Comparison of ENCODE assay signal across 8 cellular contexts in the genomic region with DNA sequence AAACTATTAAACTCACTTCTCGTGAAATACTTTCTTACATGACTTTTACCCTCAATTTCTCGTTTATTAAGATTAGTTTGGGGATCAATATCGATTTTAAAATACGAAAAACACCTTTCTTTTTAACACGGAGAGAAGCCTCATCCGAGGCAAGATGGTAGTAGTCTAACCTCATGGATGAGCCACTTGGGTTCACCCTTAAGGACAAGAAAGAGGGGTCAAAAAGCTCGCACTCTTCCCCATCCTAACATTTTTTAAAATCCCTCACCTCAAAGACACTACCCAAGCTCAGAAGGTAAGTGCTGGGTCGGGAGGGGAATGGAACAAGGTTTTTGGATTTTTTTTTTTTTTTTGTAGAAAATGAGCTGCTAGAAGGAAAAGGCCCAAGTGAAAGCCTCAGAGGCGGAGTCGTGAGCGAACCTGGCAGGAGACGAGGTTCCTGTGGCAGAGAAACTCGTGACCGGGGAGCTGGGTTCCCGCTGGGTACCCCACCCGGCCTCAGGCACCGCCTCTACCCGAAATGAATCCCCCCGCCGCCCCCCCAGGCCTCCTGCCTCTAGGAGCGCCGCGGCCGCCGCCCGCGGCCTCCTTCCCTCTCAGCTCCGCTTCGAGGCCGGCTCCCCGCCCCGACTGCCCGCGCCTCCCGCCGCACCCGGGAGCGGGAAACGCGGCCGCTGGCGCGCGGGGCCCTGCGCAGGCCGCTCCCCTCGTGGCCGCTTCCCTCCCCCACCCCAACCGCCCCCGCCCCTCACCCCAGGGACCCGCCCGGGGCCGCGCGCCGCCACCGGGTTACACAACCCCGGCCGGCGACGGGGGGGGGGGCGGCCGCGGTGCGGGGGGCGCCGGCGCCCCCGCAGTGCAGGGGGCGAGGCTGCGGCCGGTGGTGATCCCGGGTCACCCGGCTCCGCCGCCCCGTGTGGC. TPM values are rescaled to one million over a fixed set of nuclear protein-coding genes. Genes with fewer than 3 reads are reported as not detected.
DNase-seq lines count a peak whose midpoint lies in the region; ATAC-seq and TF ChIP-seq lines count a peak whose summit lies in the region.

No MANE protein-coding gene starts in this region.

- intact Hi-C loops in activated naive CD4-positive, alpha-beta T cell treated with anti-CD3 and anti-CD28 coated beads for 36 hours (cut with micrococcal nuclease): loop anchor here (2.0 to 5.0 kb wide), 3 partner anchors 300 to 565 kb away; a partner anchor contains a TSS

- H3K4me1 Mint-ChIP-seq in HFFc6 (ENCODE audit: low read depth): peaks cover 53% of the 10 kb centered on the region
- H3K4me1 Mint-ChIP-seq in activated naive CD4-positive, alpha-beta T cell treated with anti-CD3 and anti-CD28 coated beads for 36 hours (ENCODE audit: low read depth): peaks cover 41% of the 10 kb centered on the region

- peak overlapping the region; percentile 67 to 98 (median 95) for H3K4me3 ChIP-seq in Peyer's patch
- peak overlapping the region; percentile 67 to 91 for H3K4me3 ChIP-seq in gastroesophageal sphincter

- peaks cover 0 to 6% (median 0%) of the 10 kb centered on the region in 3 donors for H3K36me3 ChIP-seq in Peyer's patch
- H3K36me3 ChIP-seq in gastroesophageal sphincter: peaks cover 0 to 16% of the 10 kb centered on the region in 2 donors

- H3K27ac ChIP-seq in C4-2B: peak overlapping the region; percentile 98
- peak overlapping the region; percentile 94 to 100 (median 99) for H3K27ac ChIP-seq in Peyer's patch
- H3K27ac ChIP-seq in gastroesophageal sphincter: peak overlapping the region; percentile 87 to 99 (median 97)
- peak overlapping the region; percentile 100 for H3K27ac ChIP-seq in substantia nigra (ENCODE audit: low read depth, low read length, poor library complexity, severe bottlenecking)

- TF ChIP-seq EP300 in gastroesophageal sphincter (IDR thresholded peaks at IDR 0.05): no peak

- H3K27ac Mint-ChIP-seq in HFFc6: peak overlapping the region; percentile 97
- peak overlapping the region; percentile 99 for H3K27ac Mint-ChIP-seq in activated naive CD4-positive, alpha-beta T cell treated with anti-CD3 and anti-CD28 coated beads for 36 hours

- TF ChIP-seq CTCF in C4-2B (conservative IDR thresholded peaks at IDR 0.05) (no peak), HFFc6 (IDR thresholded peaks at IDR 0.05) (no peak), Peyer's patch (IDR thresholded peaks at IDR 0.05) (no peak), gastroesophageal sphincter (IDR thresholded peaks at IDR 0.05) (no peak)

- WGBS in gastroesophageal sphincter (ENCODE audit: low coverage in 1 of 2), 2 donors: 0 to 2% methylated on average over 4 to 8 of the region's 77 CpGs

- no peaks in the 10 kb centered on the region for H3K27me3 ChIP-seq in Peyer's patch
- no peaks in the 10 kb centered on the region for H3K27me3 ChIP-seq in gastroesophageal sphincter

- H3K9me3 Mint-ChIP-seq in HFFc6: peaks cover 4% of the 10 kb centered on the region; the same call in 1 of the 2 replicates
- no peaks in the 10 kb centered on the region for H3K9me3 Mint-ChIP-seq in activated naive CD4-positive, alpha-beta T cell treated with anti-CD3 and anti-CD28 coated beads for 36 hours

- CTCF ChIA-PET in activated naive CD4-positive, alpha-beta T cell treated with anti-CD3 and anti-CD28 coated beads for 36 hours (lab: Charles Lee): interaction anchor here (0.5 to 1.4 kb wide), 7 partner anchors 9 to 287 kb away, joined by 3 to 10 read pairs (median 3); no protein-coding TSS in a partner anchor

- H3K9me3 ChIP-seq in Peyer's patch: no peaks in the 10 kb centered on the region
- no peaks in the 10 kb centered on the region for H3K9me3 ChIP-seq in gastroesophageal sphincter

- peaks cover 0 to 38% (median 7%) of the 10 kb centered on the region in 4 donors for H3K4me1 ChIP-seq in Peyer's patch
- peaks cover 0 to 56% (median 33%) of the 10 kb centered on the region in 3 donors for H3K4me1 ChIP-seq in gastroesophageal sphincter

- peaks cover 9% of the 10 kb centered on the region for H3K27me3 Mint-ChIP-seq in HFFc6 (ENCODE audit: insufficient read depth)
- no peaks in the 10 kb centered on the region for H3K27me3 Mint-ChIP-seq in activated naive CD4-positive, alpha-beta T cell treated with anti-CD3 and anti-CD28 coated beads for 36 hours (ENCODE audit: low read depth)

- ATAC-seq in gastroesophageal sphincter: peak; percentile 40
- no peak for ATAC-seq in HG02870 (IDR thresholded peaks at IDR 0.05; ENCODE audit: unreplicated experiment)

- peak overlapping the region; percentile 99 for H3K4me3 Mint-ChIP-seq in HFFc6
- H3K4me3 Mint-ChIP-seq in activated naive CD4-positive, alpha-beta T cell treated with anti-CD3 and anti-CD28 coated beads for 36 hours: peak overlapping the region; percentile 100

- TF ChIP-seq POLR2A in Peyer's patch (IDR thresholded peaks at IDR 0.05): no peak
- peak in 1 of 2 donors; percentile 13 for TF ChIP-seq POLR2A in gastroesophageal sphincter (IDR thresholded peaks at IDR 0.05)

- DNase-seq in HFFc6 (no peak), Peyer's patch (peak; percentile 79 to 87 (median 80)), nucleus accumbens (lab: John Stamatoyannopoulos, UW) (peak in 49 of 56 donors; percentile 20 to 83 (median 55)), substantia nigra (lab: John Stamatoyannopoulos, UW) (peak in 46 of 49 donors; percentile 10 to 84 (median 62))
- DNase-seq in activated naive CD4-positive, alpha-beta T cell treated with anti-CD3 and anti-CD28 coated beads for 36 hours: peak; percentile 63

- peaks cover 39% of the 10 kb centered on the region for H3K36me3 Mint-ChIP-seq in HFFc6 (ENCODE audit: low read depth)
- peaks cover 42% of the 10 kb centered on the region for H3K36me3 Mint-ChIP-seq in activated naive CD4-positive, alpha-beta T cell treated with anti-CD3 and anti-CD28 coated beads for 36 hours (ENCODE audit: low read depth)

RNA-seq across cellular contexts. Expression of a gene that starts 1.6 kb away (rescaled TPM):
- 10 to 100 TPM; 43.8 to 51.8 (median 49.9) TPM for total RNA-seq in HFFc6 (2021; fragmentation: NEBNext Ultra II Directional; extraction: Animal tissue kit (Norgen Biotek cat#: 25700))
- 10 to 100 TPM; 22.5 to 41.3 (median 32.5) TPM for total RNA-seq in Peyer's patch
- total RNA-seq in activated naive CD4-positive, alpha-beta T cell treated with anti-CD3 and anti-CD28 coated beads for 36 hours: 10 to 100 TPM; 51.0 to 57.8 TPM
- 10 to 100 TPM; 29.1 to 36.3 (median 33.8) TPM for total RNA-seq in gastroesophageal sphincter

RNA-seq across cellular contexts. Expression of a gene that starts 45.7 kb away (rescaled TPM):
- total RNA-seq in HFFc6 (2021; fragmentation: NEBNext Ultra II Directional; extraction: Animal tissue kit (Norgen Biotek cat#: 25700)): under 1 TPM in 1 of 6 experiments, not detected in 5; 0.46 TPM
- total RNA-seq in Peyer's patch: not detected
- total RNA-seq in activated naive CD4-positive, alpha-beta T cell treated with anti-CD3 and anti-CD28 coated beads for 36 hours: not detected
- total RNA-seq in gastroesophageal sphincter: not detected
